ENCODE assay signal across 1 cellular context in the genomic region with DNA sequence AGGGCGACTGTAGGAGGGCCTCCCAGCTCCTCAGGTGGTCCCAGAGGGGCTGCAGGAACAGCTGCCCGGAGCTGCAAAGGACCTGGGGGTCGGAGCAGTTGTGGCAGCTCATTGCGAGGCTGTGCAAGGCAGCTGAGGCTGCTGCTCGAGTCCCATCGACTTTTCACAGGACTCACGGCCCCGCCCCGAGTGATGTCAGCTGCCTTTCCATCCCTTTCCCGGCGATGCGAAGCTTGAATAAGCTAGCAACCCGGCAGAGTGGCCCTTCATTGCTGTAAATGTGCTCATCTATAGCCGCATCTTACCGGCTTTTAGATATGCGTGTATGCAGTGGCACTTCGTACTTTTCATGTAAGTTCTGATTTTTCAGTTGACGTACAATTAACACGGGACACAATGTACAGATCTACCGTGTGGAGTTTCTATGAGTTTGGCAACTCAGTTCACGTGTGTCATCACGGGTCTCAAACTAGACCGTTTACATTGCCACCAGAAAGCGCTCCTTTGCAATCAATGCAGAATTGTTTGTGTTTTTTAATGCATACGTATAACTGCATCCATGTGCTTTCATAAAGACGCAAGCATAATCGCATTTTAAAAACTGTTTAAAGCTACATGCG.
TF ChIP-seq lines count a peak whose summit lies in the region.

A gene with protein sequence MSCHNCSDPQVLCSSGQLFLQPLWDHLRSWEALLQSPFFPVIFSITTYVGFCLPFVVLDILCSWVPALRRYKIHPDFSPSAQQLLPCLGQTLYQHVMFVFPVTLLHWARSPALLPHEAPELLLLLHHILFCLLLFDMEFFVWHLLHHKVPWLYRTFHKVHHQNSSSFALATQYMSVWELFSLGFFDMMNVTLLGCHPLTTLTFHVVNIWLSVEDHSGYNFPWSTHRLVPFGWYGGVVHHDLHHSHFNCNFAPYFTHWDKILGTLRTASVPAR (minus strand): TSS at position 137 of the 620 bp plus-strand sequence. CDS start 25 bp downstream, at position 112.

TF ChIP-seq in HEK293, 187 proteins besides CTCF, POLR2A, EP300 and RAD21 (continued from another document):
- no peak for TF ChIP-seq REST (tag by site-specific recombination; IDR thresholded peaks at IDR 0.05)
- TF ChIP-seq, protein P1, sequence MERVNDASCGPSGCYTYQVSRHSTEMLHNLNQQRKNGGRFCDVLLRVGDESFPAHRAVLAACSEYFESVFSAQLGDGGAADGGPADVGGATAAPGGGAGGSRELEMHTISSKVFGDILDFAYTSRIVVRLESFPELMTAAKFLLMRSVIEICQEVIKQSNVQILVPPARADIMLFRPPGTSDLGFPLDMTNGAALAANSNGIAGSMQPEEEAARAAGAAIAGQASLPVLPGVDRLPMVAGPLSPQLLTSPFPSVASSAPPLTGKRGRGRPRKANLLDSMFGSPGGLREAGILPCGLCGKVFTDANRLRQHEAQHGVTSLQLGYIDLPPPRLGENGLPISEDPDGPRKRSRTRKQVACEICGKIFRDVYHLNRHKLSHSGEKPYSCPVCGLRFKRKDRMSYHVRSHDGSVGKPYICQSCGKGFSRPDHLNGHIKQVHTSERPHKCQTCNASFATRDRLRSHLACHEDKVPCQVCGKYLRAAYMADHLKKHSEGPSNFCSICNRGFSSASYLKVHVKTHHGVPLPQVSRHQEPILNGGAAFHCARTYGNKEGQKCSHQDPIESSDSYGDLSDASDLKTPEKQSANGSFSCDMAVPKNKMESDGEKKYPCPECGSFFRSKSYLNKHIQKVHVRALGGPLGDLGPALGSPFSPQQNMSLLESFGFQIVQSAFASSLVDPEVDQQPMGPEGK (tag by site-specific recombination; IDR thresholded peaks at IDR 0.05): 0 out of 2 replicates have a peak, but pooled peaks have one; percentile 25
- TF ChIP-seq ZXDB (tag by site-specific recombination; IDR thresholded peaks at IDR 0.05): 0 out of 2 replicates have a peak, but pooled peaks have one; percentile 8
- no peak for TF ChIP-seq SALL2 (tag by site-specific recombination; IDR thresholded peaks at IDR 0.05; ENCODE audit: borderline replicate concordance)
- TF ChIP-seq ZNF610 (tag by site-specific recombination; IDR thresholded peaks at IDR 0.05; ENCODE audit: borderline replicate concordance): 0 out of 2 replicates have a peak, but pooled peaks have one; percentile 18
- peak; percentile 41; the same call in 1 of the 2 replicates for TF ChIP-seq ZNF660 (tag by site-specific recombination; IDR thresholded peaks at IDR 0.05)
- TF ChIP-seq ZNF10 (tag by site-specific recombination; IDR thresholded peaks at IDR 0.05): 0 out of 2 replicates have a peak, but pooled peaks have one; percentile 7
- TF ChIP-seq PRDM10 (tag by site-specific recombination; IDR thresholded peaks at IDR 0.05): no peak
- TF ChIP-seq ZNF341 (tag by site-specific recombination; IDR thresholded peaks at IDR 0.05; ENCODE audit: low read depth): peak; percentile 64
- TF ChIP-seq YY2 (tag by site-specific recombination; IDR thresholded peaks at IDR 0.05): no peak
- TF ChIP-seq ZEB2 (tag by site-specific recombination; IDR thresholded peaks at IDR 0.05): 0 out of 2 replicates have a peak, but pooled peaks have one; percentile 41
- TF ChIP-seq KLF16 (tag by site-specific recombination; IDR thresholded peaks at IDR 0.05): peak; percentile 31; the same call in 1 of the 2 replicates
- TF ChIP-seq ZSCAN5A (tag by site-specific recombination; IDR thresholded peaks at IDR 0.05): no peak
- TF ChIP-seq ZBTB17 (tag by site-specific recombination; IDR thresholded peaks at IDR 0.05): peak; percentile 97
- TF ChIP-seq SP3 (tag by site-specific recombination; IDR thresholded peaks at IDR 0.05): peak; percentile 33; the same call in 1 of the 2 replicates
- no peak for TF ChIP-seq ZNF768 (tag by site-specific recombination; IDR thresholded peaks at IDR 0.05)
- TF ChIP-seq ZNF362 (tag by site-specific recombination; IDR thresholded peaks at IDR 0.05): no peak
TF ChIP-seq in HEK293: peak in this region for 18.
